In the genomic region with DNA sequence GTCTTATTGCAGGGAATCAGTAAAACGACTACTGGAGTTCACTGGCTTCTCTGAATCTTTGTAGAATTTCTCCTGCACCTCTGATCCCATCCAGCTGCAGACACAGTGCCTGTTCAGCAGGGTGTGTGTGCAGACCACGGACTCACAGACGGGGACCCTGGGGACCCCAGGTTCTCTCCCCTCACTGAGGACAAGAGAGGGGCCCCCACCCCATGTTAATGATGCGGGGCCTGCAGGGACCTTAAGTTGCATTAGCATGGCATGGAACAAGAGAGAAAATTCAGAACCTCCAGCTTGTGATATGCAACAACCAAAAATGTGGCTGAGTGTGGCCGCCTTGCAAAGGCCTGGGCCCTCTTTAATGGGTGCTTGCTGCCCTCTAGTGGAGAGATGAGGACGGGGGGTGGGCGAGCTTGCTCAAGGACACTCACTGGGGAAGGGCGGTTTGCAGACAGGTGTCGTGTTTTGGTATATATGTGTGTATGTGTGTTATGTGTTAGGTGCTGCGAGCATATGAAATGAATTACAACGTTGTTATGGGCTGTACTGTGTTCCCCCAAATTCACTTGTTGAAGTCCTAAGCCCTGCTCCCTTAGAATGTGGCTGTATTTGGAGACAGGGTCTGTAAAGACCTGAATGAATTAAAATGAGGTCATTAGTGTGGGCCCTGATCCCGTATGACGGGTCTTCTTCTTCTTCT, we compare ENCODE assay signal across 8 cellular contexts.
DNase-seq lines count a peak whose midpoint lies in the region; ATAC-seq and TF ChIP-seq lines count a peak whose summit lies in the region.

No MANE protein-coding gene starts in this region.

- peaks cover 4% of the 10 kb centered on the region for H3K4me1 Mint-ChIP-seq in endodermal cell

- H3K27ac ChIP-seq in C4-2B, result no peak overlapping the region
- H3K27ac ChIP-seq in endodermal cell (ENCODE audit: low read depth, low read length), result no peak overlapping the region

- no peaks in the 10 kb centered on the region for H3K36me3 ChIP-seq in endodermal cell (ENCODE audit: control insufficient read depth, insufficient read depth, low read length)

- no peak for ATAC-seq in GM18858 (IDR thresholded peaks at IDR 0.05; ENCODE audit: unreplicated experiment)

- no peaks in the 10 kb centered on the region for H3K36me3 Mint-ChIP-seq in endodermal cell (ENCODE audit: low read depth)

- no peak overlapping the region for H3K4me3 Mint-ChIP-seq in endodermal cell

- peak; percentile 94 for DNase-seq in HEK293T (ENCODE audit: extremely low spot score)
- peak; percentile 76 for DNase-seq in NCI-H774 (lab: John Stamatoyannopoulos, UW)
- DNase-seq in activated CD8-positive, alpha-beta memory T cell treated with anti-CD3 and anti-CD28 coated beads for 24 hours, result peak; percentile 94
- DNase-seq in endodermal cell, result peak; percentile 96
- DNase-seq in midbrain (lab: John Stamatoyannopoulos, UW), result peak; percentile 72
- DNase-seq in stimulated activated CD8-positive, alpha-beta memory T cell treated with anti-CD3 and anti-CD28 coated beads, Interleukin-2, amount 100 ng/mL, for 48 hours (ENCODE audit: low read depth in 2 of 2), result peak; percentile 67 to 77

- H3K4me3 ChIP-seq in endodermal cell (ENCODE audit: low read length), result no peak overlapping the region

- WGBS in endodermal cell (ENCODE audit: insufficient coverage in 1 of 2, insufficient read length in 1 of 2), 2 experiments, result 22 to 31% methylated on average over 6 to 11 of the region's 13 CpGs

- H3K9me3 ChIP-seq in endodermal cell (ENCODE audit: control insufficient read depth, low read length), result no peaks in the 10 kb centered on the region

- H3K27ac Mint-ChIP-seq in endodermal cell, result no peak overlapping the region

- H3K27me3 ChIP-seq in endodermal cell (ENCODE audit: control insufficient read depth, insufficient read depth, low read length, poor library complexity, severe bottlenecking), result no peaks in the 10 kb centered on the region

- CTCF ChIA-PET in HEK293T (lab: Yijun Ruan, JAX), result interaction anchor here (0.6 to 1.6 kb wide), 11 partner anchors 9 to 682 kb away, joined by 3 to 7 read pairs (median 3); no protein-coding TSS in a partner anchor

- H3K27me3 Mint-ChIP-seq in endodermal cell (ENCODE audit: insufficient read depth), result no peaks in the 10 kb centered on the region

- TF ChIP-seq CTCF in C4-2B (conservative IDR thresholded peaks at IDR 0.05), result peak; percentile 96
- TF ChIP-seq CTCF in endodermal cell (conservative IDR thresholded peaks at IDR 0.05), result peak; percentile 98

- H3K9ac ChIP-seq in endodermal cell (ENCODE audit: extremely low read depth, low read length, poor library complexity, severe bottlenecking), result no peak overlapping the region

- no peaks in the 10 kb centered on the region for H3K4me1 ChIP-seq in endodermal cell (ENCODE audit: control insufficient read depth, insufficient read depth, low read length)

- H3K9me3 Mint-ChIP-seq in endodermal cell, result no peaks in the 10 kb centered on the region

- POLR2A ChIA-PET in HEK293T (lab: Yijun Ruan, JAX), result interaction anchor here (0.6 to 1.8 kb wide), 3 partner anchors 150 to 485 kb away, joined by 3 to 7 read pairs (median 6); a partner anchor contains a TSS

TF ChIP-seq in HEK293T, 16 proteins besides CTCF, POLR2A, EP300 and RAD21:
- TF ChIP-seq L3MBTL2 (conservative IDR thresholded peaks at IDR 0.05) (no peak), FOXK2 (IDR thresholded peaks at IDR 0.05) (no peak), LEF1 (IDR thresholded peaks at IDR 0.05; ENCODE audit: borderline replicate concordance) (no peak), CTBP1 (IDR thresholded peaks at IDR 0.05; ENCODE audit: borderline replicate concordance) (no peak), SUZ12 (IDR thresholded peaks at IDR 0.05) (no peak), HDGF (IDR thresholded peaks at IDR 0.05; ENCODE audit: borderline replicate concordance) (no peak), FOXA1 (IDR thresholded peaks at IDR 0.05) (no peak)
- TF ChIP-seq, protein P1, sequence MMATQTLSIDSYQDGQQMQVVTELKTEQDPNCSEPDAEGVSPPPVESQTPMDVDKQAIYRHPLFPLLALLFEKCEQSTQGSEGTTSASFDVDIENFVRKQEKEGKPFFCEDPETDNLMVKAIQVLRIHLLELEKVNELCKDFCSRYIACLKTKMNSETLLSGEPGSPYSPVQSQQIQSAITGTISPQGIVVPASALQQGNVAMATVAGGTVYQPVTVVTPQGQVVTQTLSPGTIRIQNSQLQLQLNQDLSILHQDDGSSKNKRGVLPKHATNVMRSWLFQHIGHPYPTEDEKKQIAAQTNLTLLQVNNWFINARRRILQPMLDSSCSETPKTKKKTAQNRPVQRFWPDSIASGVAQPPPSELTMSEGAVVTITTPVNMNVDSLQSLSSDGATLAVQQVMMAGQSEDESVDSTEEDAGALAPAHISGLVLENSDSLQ (IDR thresholded peaks at IDR 0.05), result no peak
TF ChIP-seq in HEK293T: peak in this region for 0.
